27 cellular contexts compared by ENCODE assay signal in the genomic region with DNA sequence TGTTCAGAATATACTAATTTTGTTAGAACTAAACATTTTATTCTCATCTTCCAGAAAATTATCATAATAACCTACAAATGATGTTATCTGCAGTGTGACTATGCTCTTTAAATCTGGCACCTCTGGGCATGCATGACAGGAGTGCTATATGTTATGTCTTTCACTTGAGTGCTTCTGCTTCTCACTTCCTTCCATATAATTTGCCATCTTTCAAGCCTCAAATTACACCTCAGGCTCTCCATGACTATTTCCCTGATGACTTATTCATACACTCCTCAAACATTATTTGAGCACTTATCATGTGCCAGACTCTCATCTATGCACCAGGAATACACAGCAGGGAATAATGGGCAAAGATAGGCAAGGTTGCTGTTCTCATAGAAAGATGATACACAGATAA.
"Had no signal": no experiment of that assay in that cellular context is flagged by ENCODE, and none has a peak within 500 bp of the region (broad histone marks: within the 10 kb centered on the region; RNA-seq: fewer than 3 reads in every experiment).

No MANE protein-coding gene starts in this region.

- H3K4me3 ChIP-seq: ascending aorta, breast epithelium, cardiac muscle cell, colonic mucosa had no signal

- H3K27me3 ChIP-seq: ascending aorta, breast epithelium, cardiac muscle cell, colonic mucosa had no signal

- FAIRE-seq: frontal cortex had no signal

- H3K4me1 ChIP-seq: ascending aorta, breast epithelium, colonic mucosa had no signal

- ATAC-seq: activated CD4-positive, alpha-beta T cell treated with anti-CD3 and anti-CD28 coated beads for 36 hours; activated CD8-positive, alpha-beta memory T cell treated with anti-CD3 and anti-CD28 coated beads, Interleukin-2, amount 10 ng/mL, durations not matched to agents 7 days and 5 days; activated CD8-positive, alpha-beta T cell treated with anti-CD3 and anti-CD28 coated beads, Interleukin-2, amount 10 ng/mL, durations not matched to agents 7 days and 5 days; activated naive CD4-positive, alpha-beta T cell treated with anti-CD3 and anti-CD28 coated beads, Interleukin-2, amount 50 U/mL, for 72 hours; esophagus mucosa had no signal

- H3K9me3 ChIP-seq: colonic mucosa had no signal

- H3K27ac ChIP-seq: ascending aorta, breast epithelium, cardiac muscle cell, colonic mucosa had no signal

- H3K36me3 ChIP-seq: ascending aorta, breast epithelium, cardiac muscle cell, colonic mucosa had no signal

- DNase-seq: activated CD4-positive, alpha-beta memory T cell treated with anti-CD3 and anti-CD28 coated beads for 36 hours; activated CD4-positive, alpha-beta T cell treated with anti-CD3 and anti-CD28 coated beads for 36 hours; activated CD4-positive, alpha-beta T cell treated with anti-CD3 and anti-CD28 coated beads, Interleukin-2, amount 10 ng/mL, durations not matched to agents 24 days and 14 days; activated CD4-positive, CD25-positive, alpha-beta regulatory T cell; activated CD4-positive, CD25-positive, alpha-beta regulatory T cell treated with anti-CD3 and anti-CD28 coated beads, Interleukin-2, amount 50 U/mL, for 72 hours; activated CD8-positive, alpha-beta memory T cell treated with anti-CD3 and anti-CD28 coated beads, Interleukin-2, amount 10 ng/mL, durations not matched to agents 7 days and 5 days; activated CD8-positive, alpha-beta memory T cell treated with anti-CD3 and anti-CD28 coated beads, Interleukin-2, amount 50 U/mL, for 4 hours; activated CD8-positive, alpha-beta T cell treated with anti-CD3 and anti-CD28 coated beads, Interleukin-2, amount 10 ng/mL, durations not matched to agents 7 days and 5 days; activated effector memory CD4-positive, alpha-beta T cell treated with anti-CD3 and anti-CD28 coated beads, Interleukin-2, amount 50 U/mL, for 16 hours; activated naive CD4-positive, alpha-beta T cell treated with anti-CD3 and anti-CD28 coated beads, Interleukin-2, amount 10 ng/mL, durations not matched to agents 7 days and 5 days; activated naive CD8-positive, alpha-beta T cell treated with anti-CD3 and anti-CD28 coated beads, Interleukin-2, amount 10 ng/mL, durations not matched to agents 7 days and 5 days; activated T-cell treated with anti-CD3 and anti-CD28 coated beads, Interleukin-2, amount 50 U/mL, for 1 hour; activated T-cell treated with anti-CD3 and anti-CD28 coated beads, Interleukin-2, amount 50 U/mL, for 48 hours; central memory CD4-positive, alpha-beta T cell; cerebellar nuclear complex; colonic mucosa; effector memory CD4-positive, alpha-beta T cell; endodermal cell; foreskin fibroblast; head of caudate nucleus; T-helper 2 cell had no signal
